Comparison of ENCODE assay signal across 8 cellular contexts in the genomic region with DNA sequence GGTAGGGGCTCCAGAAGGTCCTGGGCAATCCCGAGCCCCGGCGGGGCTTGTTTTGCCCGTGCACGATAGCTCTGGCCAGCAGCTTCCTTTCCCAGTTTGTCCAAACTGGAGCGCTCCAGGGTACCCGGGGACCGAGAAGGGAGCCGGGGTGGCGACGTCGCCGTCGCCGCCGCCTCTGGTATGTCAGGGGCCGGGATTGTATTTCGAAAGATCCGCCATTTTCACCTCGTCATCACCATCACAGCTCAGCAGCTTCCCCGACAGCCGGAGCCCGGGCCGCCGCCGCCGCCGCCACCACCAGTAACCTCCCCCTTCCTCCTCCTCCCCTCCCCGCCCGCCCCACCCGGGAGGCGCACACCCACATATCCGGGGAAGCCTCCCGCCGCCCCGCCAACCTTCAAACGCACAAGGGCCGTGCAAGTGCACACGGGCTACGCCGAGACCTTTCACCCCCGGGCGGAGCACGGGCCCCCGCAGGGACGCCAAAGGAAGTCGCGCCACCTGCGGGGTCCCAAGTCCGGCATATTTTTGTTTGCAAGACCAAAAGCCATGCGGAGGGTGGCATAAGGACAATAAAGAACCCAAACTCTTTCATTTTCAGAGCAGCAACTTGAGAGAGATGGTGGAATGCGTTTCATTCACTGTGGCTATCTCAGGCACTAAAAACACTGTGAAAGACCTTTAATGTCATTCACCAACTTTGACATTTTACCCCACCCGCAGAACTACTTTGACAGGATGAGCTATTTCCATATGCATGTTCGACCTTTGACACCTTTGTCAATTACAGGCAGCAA. TPM values are rescaled to one million over a fixed set of nuclear protein-coding genes. Genes with fewer than 3 reads are reported as not detected.
DNase-seq lines count a peak whose midpoint lies in the region; ATAC-seq and FAIRE-seq lines count a peak whose summit lies in the region.

A gene (minus strand): TSS at position 302 of the 797 bp plus-strand sequence. CDS start 25,979 bp downstream, outside the sequence.

- peak; percentile 65 to 66 for ATAC-seq in CD4-positive, CD25-positive, alpha-beta regulatory T cell (ENCODE audit: low read depth in 2 of 2)
- ATAC-seq in GM19351 (IDR thresholded peaks at IDR 0.05; ENCODE audit: unreplicated experiment) (peak; percentile 48), HG03571 (IDR thresholded peaks at IDR 0.05; ENCODE audit: unreplicated experiment) (peak; percentile 39)
- ATAC-seq in activated T-cell treated with anti-CD3 and anti-CD28 coated beads, Interleukin-2, amount 50 U/mL, for 4 hours, result peak; percentile 64 to 66

- no peak for FAIRE-seq in RCC 7860 (lab: Jason Lieb, UNC)

- no peaks in the 10 kb centered on the region for H3K9me3 ChIP-seq in CD4-positive, CD25-positive, alpha-beta regulatory T cell (ENCODE audit: control insufficient read depth in 2 of 2, low read length in 2 of 2)
- H3K9me3 ChIP-seq in esophagus (ENCODE audit: control insufficient read depth in 2 of 2, insufficient read depth in 1 of 2, low read depth in 1 of 2, low read length in 1 of 2), result no peaks in the 10 kb centered on the region
- no peaks in the 10 kb centered on the region for H3K9me3 ChIP-seq in muscle layer of duodenum (ENCODE audit: control insufficient read depth in 1 of 2, low read length in 2 of 2)

- peak within 1 kb of the TSS; percentile 92 to 98 (median 97) for H3K27ac Mint-ChIP-seq in CD4-positive, CD25-positive, alpha-beta regulatory T cell

- H3K27me3 ChIP-seq in CD4-positive, CD25-positive, alpha-beta regulatory T cell (ENCODE audit: control insufficient read depth, insufficient read depth, low read length), result no peaks in the 10 kb centered on the region
- H3K27me3 ChIP-seq in esophagus (ENCODE audit: control insufficient read depth in 1 of 2, insufficient read depth in 2 of 2, low read length in 2 of 2) (no peaks in the 10 kb centered on the region), muscle layer of duodenum (ENCODE audit: low read depth, low read length) (no peaks in the 10 kb centered on the region)

- peak; percentile 85 to 95 (median 88) for DNase-seq in CD4-positive, CD25-positive, alpha-beta regulatory T cell
- DNase-seq in RCC 7860 (ENCODE audit: low spot score), result peak; percentile 29
- peak; percentile 79 for DNase-seq in activated T-cell treated with anti-CD3 and anti-CD28 coated beads, Interleukin-2, amount 50 U/mL, for 4 hours
- DNase-seq in stimulated activated CD8-positive, alpha-beta memory T cell treated with anti-CD3 and anti-CD28 coated beads, Interleukin-7, amount 100 ng/mL, for 24 hours (ENCODE audit: low read depth), result peak; percentile 58

- H3K4me1 ChIP-seq in CD4-positive, CD25-positive, alpha-beta regulatory T cell (ENCODE audit: control insufficient read depth, insufficient read depth, low read length, poor library complexity, severe bottlenecking), result peaks cover 27% of the 10 kb centered on the region
- H3K4me1 ChIP-seq in esophagus (ENCODE audit: control insufficient read depth in 2 of 2, insufficient read depth in 2 of 2, low read length in 1 of 2) (no peaks in the 10 kb centered on the region), muscle layer of duodenum (ENCODE audit: control insufficient read depth in 1 of 2, insufficient read depth in 2 of 2, low read length in 2 of 2) (peaks cover 15 to 25% of the 10 kb centered on the region in 2 donors)

- 0% methylated on average over 52 to 54 of the region's 54 CpGs for WGBS in esophagus, 2 donors

- peaks cover 4% of the 10 kb centered on the region for H3K36me3 Mint-ChIP-seq in CD4-positive, CD25-positive, alpha-beta regulatory T cell
- H3K36me3 Mint-ChIP-seq in activated T-cell treated with anti-CD3 and anti-CD28 coated beads, Interleukin-2, amount 50 U/mL, for 4 hours (ENCODE audit: insufficient read depth), result peaks cover 2% of the 10 kb centered on the region

- peak within 1 kb of the TSS; percentile 96 for H3K4me3 ChIP-seq in CD4-positive, CD25-positive, alpha-beta regulatory T cell (ENCODE audit: low read depth, low read length)
- H3K4me3 ChIP-seq in esophagus (ENCODE audit: low read depth in 1 of 2, low read length in 2 of 2) (peak within 1 kb of the TSS; percentile 65 to 77), muscle layer of duodenum (ENCODE audit: low read depth in 1 of 2, low read length in 2 of 2) (peak within 1 kb of the TSS; percentile 81 to 90)

- no peaks in the 10 kb centered on the region for H3K36me3 ChIP-seq in CD4-positive, CD25-positive, alpha-beta regulatory T cell (ENCODE audit: control insufficient read depth, insufficient read depth, low read length)
- no peaks in the 10 kb centered on the region for H3K36me3 ChIP-seq in esophagus (ENCODE audit: control insufficient read depth in 2 of 2, insufficient read depth in 2 of 2, low read length in 1 of 2)
- peaks cover 0 to 4% of the 10 kb centered on the region in 2 donors for H3K36me3 ChIP-seq in muscle layer of duodenum (ENCODE audit: control insufficient read depth in 1 of 2, insufficient read depth in 2 of 2, low read length in 2 of 2)

- peak within 1 kb of the TSS; percentile 95 to 100 (median 96) for H3K4me3 Mint-ChIP-seq in CD4-positive, CD25-positive, alpha-beta regulatory T cell
- H3K4me3 Mint-ChIP-seq in activated T-cell treated with anti-CD3 and anti-CD28 coated beads, Interleukin-2, amount 50 U/mL, for 4 hours, result peak within 1 kb of the TSS; percentile 91

- H3K27me3 Mint-ChIP-seq in CD4-positive, CD25-positive, alpha-beta regulatory T cell, result peaks cover 16% of the 10 kb centered on the region
- H3K27me3 Mint-ChIP-seq in activated T-cell treated with anti-CD3 and anti-CD28 coated beads, Interleukin-2, amount 50 U/mL, for 4 hours (ENCODE audit: low read depth), result no peaks in the 10 kb centered on the region

- H3K4me1 Mint-ChIP-seq in CD4-positive, CD25-positive, alpha-beta regulatory T cell, result peaks cover 39 to 61% (median 53%) of the 10 kb centered on the region in 4 donors
- peaks cover 53% of the 10 kb centered on the region for H3K4me1 Mint-ChIP-seq in activated T-cell treated with anti-CD3 and anti-CD28 coated beads, Interleukin-2, amount 50 U/mL, for 4 hours (ENCODE audit: low read depth)

- H3K9me3 Mint-ChIP-seq in CD4-positive, CD25-positive, alpha-beta regulatory T cell, result no peaks in the 10 kb centered on the region
- H3K9me3 Mint-ChIP-seq in activated T-cell treated with anti-CD3 and anti-CD28 coated beads, Interleukin-2, amount 50 U/mL, for 4 hours, result no peaks in the 10 kb centered on the region

- H3K27ac ChIP-seq in CD4-positive, CD25-positive, alpha-beta regulatory T cell (ENCODE audit: insufficient read depth, low read length, poor library complexity, severe bottlenecking), result peak within 1 kb of the TSS; percentile 91
- H3K27ac ChIP-seq in esophagus (ENCODE audit: low read depth in 2 of 2, low read length in 1 of 2) (peak within 1 kb of the TSS; percentile 87 to 90), muscle layer of duodenum (ENCODE audit: low read length) (peak within 1 kb of the TSS; percentile 83)

RNA-seq across cellular contexts. Expression of the gene that starts here (rescaled TPM):
- 13.5 TPM for total RNA-seq in CD4-positive, CD25-positive, alpha-beta regulatory T cell
- 10 to 100 TPM in 3 of 4 donors, 1 to 10 TPM in 1; 9.3 to 11.7 (median 10.9) TPM for polyA plus RNA-seq in CD4-positive, CD25-positive, alpha-beta regulatory T cell
- 10 to 100 TPM; 14.7 to 15.3 (median 14.8) TPM for total RNA-seq in activated T-cell treated with anti-CD3 and anti-CD28 coated beads, Interleukin-2, amount 50 U/mL, for 4 hours
- polyA plus RNA-seq in esophagus, result 1 to 10 TPM; 4.6 to 5.9 TPM

Comparison
In these comparisons a context has a peak if more than half of its experiments do, and no peak if none do; other contexts are left out.
1. Peak in every context shown above with its lines: DNase-seq, ATAC-seq, H3K4me3 ChIP-seq and H3K27ac ChIP-seq.
2. DNase-seq: peak in every context shown above with its lines; median percentile 88 in CD4-positive, CD25-positive, alpha-beta regulatory T cell; 79 in activated T-cell treated with anti-CD3 and anti-CD28 coated beads, Interleukin-2, amount 50 U/mL, for 4 hours; 58 in stimulated activated CD8-positive, alpha-beta memory T cell treated with anti-CD3 and anti-CD28 coated beads, Interleukin-7, amount 100 ng/mL, for 24 hours; 29 in RCC 7860.